9 cellular contexts compared by ENCODE assay signal in genomic region chr4:2412885-2413716, GRCh38. TPM values are rescaled to one million over a fixed set of nuclear protein-coding genes. Genes with fewer than 3 reads are reported as not detected.
A peak's percentile ranks its signal among the peaks of the same experiment; 100 is the strongest.
DNase-seq lines count a peak whose midpoint lies in the region; ATAC-seq and TF ChIP-seq lines count a peak whose summit lies in the region.
"Had no signal": no experiment of that assay in that cellular context is flagged by ENCODE, and none has a peak within 500 bp of the region (broad histone marks: within the 10 kb centered on the region; RNA-seq: fewer than 3 reads in every experiment).

No MANE protein-coding gene starts in this region.

- H3K9me3 Mint-ChIP-seq in CD8-positive, alpha-beta T cell, result no peaks in the 10 kb centered on the region
- no peaks in the 10 kb centered on the region for H3K9me3 Mint-ChIP-seq in activated T-cell treated with anti-CD3 and anti-CD28 coated beads, Interleukin-2, amount 50 U/mL, for 4 hours
- H3K9me3 Mint-ChIP-seq in naive B cell, result no peaks in the 10 kb centered on the region

- CTCF ChIA-PET in CD8-positive, alpha-beta T cell (lab: Charles Lee), result interaction anchor here (0.8 to 2.4 kb wide), 13 partner anchors 9 to 194 kb away, joined by 3 to 11 read pairs (median 4); partner anchors contain the start of genes HAUS3, MXD4 and POLN
- CTCF ChIA-PET in PC-3 (lab: Charles Lee), result interaction anchor here (0.7 to 1.2 kb wide), 4 partner anchors 21 to 151 kb away, joined by 3 to 4 read pairs (median 3); partner anchors contain the start of gene MXD4

- H3K9me3 ChIP-seq in CD8-positive, alpha-beta T cell (ENCODE audit: low read length), result no peaks in the 10 kb centered on the region
- H3K9me3 ChIP-seq in PC-3 (ENCODE audit: low read length) (no peaks in the 10 kb centered on the region), esophagus squamous epithelium (no peaks in the 10 kb centered on the region)

- WGBS in esophagus squamous epithelium, 2 donors, result 5 to 17% methylated on average over 10 to 16 of the region's 30 CpGs

- peak overlapping the region; percentile 89 for H3K4me2 ChIP-seq in PC-3 (ENCODE audit: low read length)

- H3K79me2 ChIP-seq in PC-3 (ENCODE audit: low read length), result peaks cover 14% of the 10 kb centered on the region

- TF ChIP-seq CTCF in CD8-positive, alpha-beta T cell (IDR thresholded peaks at IDR 0.05), result peak; percentile 31
- TF ChIP-seq CTCF in PC-3 (conservative IDR thresholded peaks at IDR 0.05; ENCODE audit: low read depth, low read length) (peak; percentile 50), esophagus squamous epithelium (IDR thresholded peaks at IDR 0.05) (peak in 5 of 6 experiments; percentile 23 to 54 (median 39))

- H3K4me3 ChIP-seq in CD8-positive, alpha-beta T cell (ENCODE audit: low read depth, low read length), result peak overlapping the region; percentile 38
- peak overlapping the region; percentile 64 for H3K4me3 ChIP-seq in PC-3 (ENCODE audit: low read length)
- H3K4me3 ChIP-seq in esophagus squamous epithelium, result peak overlapping the region; percentile 11 to 60 (median 28)

- no peaks in the 10 kb centered on the region for H3F3A ChIP-seq in PC-3 (ENCODE audit: low read length, unreplicated experiment)

- H3K4me3 Mint-ChIP-seq in CD8-positive, alpha-beta T cell, result peak overlapping the region; percentile 73
- peak overlapping the region; percentile 67 for H3K4me3 Mint-ChIP-seq in activated T-cell treated with anti-CD3 and anti-CD28 coated beads, Interleukin-2, amount 50 U/mL, for 4 hours
- peak overlapping the region; percentile 76 to 91 (median 85) for H3K4me3 Mint-ChIP-seq in naive B cell

- peaks cover 68% of the 10 kb centered on the region for H3K4me1 Mint-ChIP-seq in CD8-positive, alpha-beta T cell (ENCODE audit: low read depth)
- peaks cover 68% of the 10 kb centered on the region for H3K4me1 Mint-ChIP-seq in activated T-cell treated with anti-CD3 and anti-CD28 coated beads, Interleukin-2, amount 50 U/mL, for 4 hours (ENCODE audit: low read depth)
- peaks cover 19 to 40% (median 34%) of the 10 kb centered on the region in 3 donors for H3K4me1 Mint-ChIP-seq in naive B cell

- H3K4me1 ChIP-seq in CD8-positive, alpha-beta T cell (ENCODE audit: insufficient read depth, low read length), result peaks cover 62% of the 10 kb centered on the region
- H3K4me1 ChIP-seq in PC-3 (ENCODE audit: insufficient read depth, low read length) (peaks cover 34% of the 10 kb centered on the region), esophagus squamous epithelium (peaks cover 32 to 62% (median 40%) of the 10 kb centered on the region in 3 donors)

- TF ChIP-seq POLR2A in esophagus squamous epithelium (IDR thresholded peaks at IDR 0.05), result peak in 2 of 4 donors; percentile 25 to 27

- H3K36me3 Mint-ChIP-seq in CD8-positive, alpha-beta T cell, result peaks cover 3% of the 10 kb centered on the region
- no peaks in the 10 kb centered on the region for H3K36me3 Mint-ChIP-seq in activated T-cell treated with anti-CD3 and anti-CD28 coated beads, Interleukin-2, amount 50 U/mL, for 4 hours (ENCODE audit: insufficient read depth)
- H3K36me3 Mint-ChIP-seq in naive B cell, result no peaks in the 10 kb centered on the region

- peak; percentile 71 to 93 (median 86) for DNase-seq in CD8-positive, alpha-beta T cell
- DNase-seq in PC-3 (peak; percentile 88), esophagus squamous epithelium (lab: John Stamatoyannopoulos, UW) (peak; percentile 64), naive B cell (peak; percentile 58)
- DNase-seq in activated T-cell treated with anti-CD3 and anti-CD28 coated beads, Interleukin-2, amount 50 U/mL, for 4 hours, result peak; percentile 75
- peak; percentile 75 to 93 for DNase-seq in stimulated activated CD8-positive, alpha-beta memory T cell treated with anti-CD3 and anti-CD28 coated beads, Interleukin-7, amount 100 ng/mL, for 48 hours (ENCODE audit: extremely low read depth in 1 of 2, low read depth in 1 of 2)

- H3K27ac Mint-ChIP-seq in CD8-positive, alpha-beta T cell, result peak overlapping the region; percentile 97
- H3K27ac Mint-ChIP-seq in naive B cell, result peak overlapping the region in 4 of 6 donors; percentile 18 to 72 (median 44)

- peaks cover 4% of the 10 kb centered on the region for H3K27me3 Mint-ChIP-seq in CD8-positive, alpha-beta T cell (ENCODE audit: low read depth)
- peaks cover 5% of the 10 kb centered on the region for H3K27me3 Mint-ChIP-seq in activated T-cell treated with anti-CD3 and anti-CD28 coated beads, Interleukin-2, amount 50 U/mL, for 4 hours (ENCODE audit: low read depth)
- H3K27me3 Mint-ChIP-seq in naive B cell, result peaks cover 43 to 76% (median 69%) of the 10 kb centered on the region in 3 donors

- no peaks in the 10 kb centered on the region for H4K20me1 ChIP-seq in PC-3 (ENCODE audit: low read length)

- intact Hi-C loops in CD8-positive, alpha-beta T cell (cut with DNase I, micrococcal nuclease), result loop anchor here (1.0 to 2.0 kb wide), 8 partner anchors 28 to 550 kb away; partner anchors contain the start of genes GRK4 (in 1 of the 2), HAUS3 (in 1 of the 2), NELFA (in 1 of the 2) and NOP14 (in 1 of the 2)
- intact Hi-C loops in PC-3 (cut with micrococcal nuclease) (loop anchor here (10.0 kb wide), 1 partner anchor 52 kb away; the partner anchor contains the start of gene RNF4), esophagus squamous epithelium (cut with DNase I) (loop anchor here (10.0 kb wide), 1 partner anchor 158 kb away; no protein-coding TSS in a partner anchor)

- peak; percentile 77 for ATAC-seq in CD8-positive, alpha-beta T cell
- ATAC-seq in GM19324 (IDR thresholded peaks at IDR 0.05; ENCODE audit: low FRiP score, unreplicated experiment) (peak; percentile 48), HG03565 (IDR thresholded peaks at IDR 0.05; ENCODE audit: unreplicated experiment) (peak; percentile 35), PC-3 (peak; percentile 88), naive B cell (ENCODE audit: low read depth in 2 of 2) (peak; percentile 67 to 73)
- peak; percentile 75 to 77 for ATAC-seq in activated T-cell treated with anti-CD3 and anti-CD28 coated beads, Interleukin-2, amount 50 U/mL, for 4 hours

- POLR2A ChIA-PET in CD8-positive, alpha-beta T cell (lab: Charles Lee), result interaction anchor here (0.5 to 3.4 kb wide), 15 partner anchors 11 to 549 kb away, joined by 3 to 20 read pairs (median 5); partner anchors contain the start of genes HAUS3, MXD4, POLN and RNF4
- POLR2A ChIA-PET in PC-3 (lab: Charles Lee; ENCODE audit: unreplicated experiment), result interaction anchor here (0.5 to 0.6 kb wide), 2 partner anchors 92 to 545 kb away, joined by 5 to 10 read pairs; no protein-coding TSS in a partner anchor

- H3K9ac ChIP-seq in PC-3 (ENCODE audit: low read length), result peak overlapping the region; percentile 64

- H3K27me3 ChIP-seq in CD8-positive, alpha-beta T cell (ENCODE audit: insufficient read depth, low read length), result peaks cover 7% of the 10 kb centered on the region
- H3K27me3 ChIP-seq in PC-3 (ENCODE audit: low read length) (no peaks in the 10 kb centered on the region; the same call in 1 of the 2 replicates), esophagus squamous epithelium (peaks cover 0 to 28% (median 0%) of the 10 kb centered on the region in 4 donors)

- BruUV-seq in PC-3 (replicated peaks; lab: Mats Ljungman, UMichigan), result TSS peak; percentile 61

- H3K9me2 ChIP-seq in PC-3 (replicated peaks; ENCODE audit: low read length), result no peaks in the 10 kb centered on the region

- no peaks in the 10 kb centered on the region for H3K36me3 ChIP-seq in CD8-positive, alpha-beta T cell (ENCODE audit: insufficient read depth, low read length)
- H3K36me3 ChIP-seq in PC-3 (ENCODE audit: low read depth, low read length), result no peaks in the 10 kb centered on the region
- no peaks in the 10 kb centered on the region for H3K36me3 ChIP-seq in esophagus squamous epithelium

- peak overlapping the region; percentile 87 for H3K27ac ChIP-seq in CD8-positive, alpha-beta T cell (ENCODE audit: low read depth, low read length)
- H3K27ac ChIP-seq in PC-3 (ENCODE audit: low read length) (peak overlapping the region; percentile 88), esophagus squamous epithelium (peak overlapping the region; percentile 77 to 91 (median 84))

- H2AFZ ChIP-seq in PC-3 (ENCODE audit: low read length), result peak overlapping the region; percentile 62

RNA-seq across cellular contexts. Expression of gene ZFYVE28, which starts 5.3 kb away (rescaled TPM):
- total RNA-seq in CD8-positive, alpha-beta T cell, result 10 to 100 TPM; 16.5 to 20.2 TPM
- 6.3 and 8.0 TPM in 2 replicates for total RNA-seq in PC-3 (2014; rRNA removed)
- total RNA-seq in activated T-cell treated with anti-CD3 and anti-CD28 coated beads, Interleukin-2, amount 50 U/mL, for 4 hours, result 10 to 100 TPM in 1 of 3 donors, 1 to 10 TPM in 2; 7.0 to 10.1 (median 7.1) TPM
- 1 to 10 TPM; 5.1 to 8.5 (median 8.2) TPM for total RNA-seq in esophagus squamous epithelium
- polyA plus RNA-seq in naive B cell (ENCODE audit: low read depth in 6 of 6), result 1 to 10 TPM in 4 of 6 donors, under 1 TPM in 2; 0.71 to 2.9 (median 1.4) TPM

RNA-seq across cellular contexts. Expression of gene CFAP99, which starts 5.7 kb away (rescaled TPM):
- total RNA-seq in CD8-positive, alpha-beta T cell, result under 1 TPM; 0.22 to 0.36 TPM
- 1.3 TPM in 1 of 2 replicates, not detected in the other for total RNA-seq in PC-3 (2014; rRNA removed)
- not detected for total RNA-seq in activated T-cell treated with anti-CD3 and anti-CD28 coated beads, Interleukin-2, amount 50 U/mL, for 4 hours
- under 1 TPM in 1 of 4 donors, not detected in 3; 0.11 TPM for total RNA-seq in esophagus squamous epithelium
- not detected for polyA plus RNA-seq in naive B cell (ENCODE audit: low read depth in 6 of 6)
- total RNA-seq: subcutaneous adipose tissue had no signal

RNA-seq across cellular contexts. Expression of gene RNF4, which starts 55.8 kb away (rescaled TPM):
- total RNA-seq in CD8-positive, alpha-beta T cell, result 100 to 1,000 TPM; 130 to 134 TPM
- total RNA-seq in PC-3 (2014; rRNA removed) (27.4 and 30.4 TPM in 2 replicates), esophagus squamous epithelium (10 to 100 TPM; 29.6 to 38.1 (median 32.6) TPM)
- total RNA-seq in activated T-cell treated with anti-CD3 and anti-CD28 coated beads, Interleukin-2, amount 50 U/mL, for 4 hours, result 100 to 1,000 TPM in 1 of 3 donors, 10 to 100 TPM in 2; 96.7 to 105 (median 97.4) TPM
- 10 to 100 TPM; 48.9 to 87.9 (median 64.8) TPM for polyA plus RNA-seq in naive B cell (ENCODE audit: low read depth in 6 of 6)

Comparison
In these comparisons a context has a peak if more than half of its experiments do, and no peak if none do; other contexts are left out.
1. Peak in every context shown above with its lines: DNase-seq, ATAC-seq, H3K4me3 ChIP-seq and H3K27ac ChIP-seq.
2. ATAC-seq: peak in every context shown above with its lines; median percentile 88 in PC-3; 77 in CD8-positive, alpha-beta T cell; 76 in activated T-cell treated with anti-CD3 and anti-CD28 coated beads, Interleukin-2, amount 50 U/mL, for 4 hours; 70 in naive B cell; 48 in GM19324; 35 in HG03565.